17 cellular contexts compared by ENCODE assay signal in the genomic region with DNA sequence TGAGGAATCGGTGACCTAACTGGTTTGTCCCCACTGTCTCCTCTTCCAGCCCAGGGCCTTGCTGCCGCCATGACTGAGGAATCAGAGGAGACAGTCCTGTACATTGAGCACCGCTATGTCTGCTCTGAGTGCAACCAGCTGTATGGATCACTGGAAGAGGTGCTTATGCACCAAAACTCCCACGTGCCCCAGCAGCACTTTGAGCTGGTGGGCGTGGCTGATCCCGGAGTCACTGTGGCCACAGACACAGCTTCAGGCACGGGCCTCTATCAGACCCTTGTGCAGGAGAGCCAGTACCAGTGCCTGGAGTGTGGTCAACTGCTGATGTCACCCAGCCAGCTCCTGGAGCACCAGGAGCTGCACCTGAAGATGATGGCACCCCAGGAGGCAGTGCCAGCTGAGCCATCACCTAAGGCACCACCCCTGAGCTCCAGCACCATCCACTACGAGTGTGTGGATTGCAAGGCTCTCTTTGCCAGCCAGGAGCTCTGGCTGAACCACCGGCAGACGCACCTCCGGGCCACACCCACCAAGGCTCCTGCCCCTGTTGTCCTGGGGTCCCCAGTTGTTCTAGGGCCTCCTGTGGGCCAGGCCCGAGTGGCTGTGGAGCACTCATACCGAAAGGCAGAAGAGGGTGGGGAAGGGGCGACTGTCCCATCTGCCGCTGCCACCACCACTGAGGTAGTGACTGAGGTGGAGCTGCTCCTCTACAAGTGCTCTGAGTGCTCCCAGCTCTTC. TPM values are rescaled to one million over a fixed set of nuclear protein-coding genes. Genes with fewer than 3 reads are reported as not detected.
DNase-seq lines count a peak whose midpoint lies in the region; ATAC-seq and TF ChIP-seq lines count a peak whose summit lies in the region.
"Had no signal": no experiment of that assay in that cellular context is flagged by ENCODE, and none has a peak within 500 bp of the region (broad histone marks: within the 10 kb centered on the region; RNA-seq: fewer than 3 reads in every experiment).

No MANE protein-coding gene starts in this region.

- no peak for TF ChIP-seq CTCF in activated CD8-positive, alpha-beta T cell treated with anti-CD3 and anti-CD28 coated beads for 36 hours (IDR thresholded peaks at IDR 0.05)
- TF ChIP-seq CTCF in PC-9 (conservative IDR thresholded peaks at IDR 0.05) (no peak), progenitor cell of endocrine pancreas (IDR thresholded peaks at IDR 0.05; ENCODE audit: unreplicated experiment) (no peak)

- DNase-seq in activated CD8-positive, alpha-beta T cell treated with anti-CD3 and anti-CD28 coated beads for 36 hours, result no peak
- DNase-seq in activated CD8-positive, alpha-beta T cell treated with anti-CD3 and anti-CD28 coated beads, Interleukin-2, amount 10 ng/mL, durations not matched to agents 7 days and 5 days, result no peak
- DNase-seq in PC-9 (no peak), progenitor cell of endocrine pancreas (ENCODE audit: low spot score, unreplicated experiment) (no peak), NCI-H1105 treated with DMSO at 0.1 percent for 48 hours (lab: John Stamatoyannopoulos, UW) (no peak), sciatic nerve (ENCODE audit: low spot score) (no peak)
- no peak for DNase-seq in effector memory CD8-positive, alpha-beta T cell
- DNase-seq: activated CD4-positive, CD25-positive, alpha-beta regulatory T cell; aorta; dermis blood vessel endothelial cell; GF-D8; mucosa of descending colon; NCI-H187; NCI-H526 treated with DMSO at 0.1 percent for 48 hours had no signal

- peak overlapping the region; percentile 98 for H3K4me3 Mint-ChIP-seq in activated CD8-positive, alpha-beta T cell treated with anti-CD3 and anti-CD28 coated beads for 36 hours
- no peak overlapping the region for H3K4me3 Mint-ChIP-seq in activated CD8-positive, alpha-beta T cell treated with anti-CD3 and anti-CD28 coated beads, Interleukin-2, amount 10 ng/mL, durations not matched to agents 7 days and 5 days
- H3K4me3 Mint-ChIP-seq in effector memory CD8-positive, alpha-beta T cell, result peak overlapping the region; percentile 94 to 98
- H3K4me3 Mint-ChIP-seq in progenitor cell of endocrine pancreas (ENCODE audit: low read depth), result peak overlapping the region; percentile 91

- no peak overlapping the region for H3K27ac Mint-ChIP-seq in activated CD8-positive, alpha-beta T cell treated with anti-CD3 and anti-CD28 coated beads for 36 hours
- H3K27ac Mint-ChIP-seq in activated CD8-positive, alpha-beta T cell treated with anti-CD3 and anti-CD28 coated beads, Interleukin-2, amount 10 ng/mL, durations not matched to agents 7 days and 5 days, result no peak overlapping the region
- H3K27ac Mint-ChIP-seq in effector memory CD8-positive, alpha-beta T cell, result peak overlapping the region; percentile 99 to 100
- H3K27ac Mint-ChIP-seq in progenitor cell of endocrine pancreas, result no peak overlapping the region

- no peaks in the 10 kb centered on the region for H3K9me3 Mint-ChIP-seq in activated CD8-positive, alpha-beta T cell treated with anti-CD3 and anti-CD28 coated beads for 36 hours
- H3K9me3 Mint-ChIP-seq in activated CD8-positive, alpha-beta T cell treated with anti-CD3 and anti-CD28 coated beads, Interleukin-2, amount 10 ng/mL, durations not matched to agents 7 days and 5 days (ENCODE audit: insufficient read depth), result no peaks in the 10 kb centered on the region
- H3K9me3 Mint-ChIP-seq in effector memory CD8-positive, alpha-beta T cell, result peaks cover 0 to 2% of the 10 kb centered on the region in 2 donors
- H3K9me3 Mint-ChIP-seq in progenitor cell of endocrine pancreas (ENCODE audit: low read depth), result no peaks in the 10 kb centered on the region

- POLR2A ChIA-PET in activated CD8-positive, alpha-beta T cell treated with anti-CD3 and anti-CD28 coated beads for 36 hours (lab: Charles Lee), result interaction anchor here (0.9 to 1.0 kb wide), 2 partner anchors 54 to 127 kb away, joined by 3 read pairs; partner anchors contain the start of gene POU2F2
- POLR2A ChIA-PET in activated CD8-positive, alpha-beta T cell treated with anti-CD3 and anti-CD28 coated beads, Interleukin-2, amount 10 ng/mL, durations not matched to agents 7 days and 5 days (lab: Charles Lee), result no interaction called here
- POLR2A ChIA-PET in PC-9 (lab: Charles Lee; ENCODE audit: unreplicated experiment), result interaction anchor here (0.6 kb wide), 1 partner anchor 164 kb away, joined by 5 read pairs; no protein-coding TSS in a partner anchor

- H3K79me2 ChIP-seq in PC-9 (ENCODE audit: low read depth), result peaks cover 63% of the 10 kb centered on the region

- no peak for ATAC-seq in activated CD8-positive, alpha-beta T cell treated with anti-CD3 and anti-CD28 coated beads for 36 hours
- ATAC-seq in activated CD8-positive, alpha-beta T cell treated with anti-CD3 and anti-CD28 coated beads, Interleukin-2, amount 10 ng/mL, durations not matched to agents 7 days and 5 days, result no peak
- ATAC-seq in effector memory CD8-positive, alpha-beta T cell (replicated peaks), result no peak
- no peak for ATAC-seq in sciatic nerve
- no peak for ATAC-seq in activated CD4-positive, CD25-positive, alpha-beta regulatory T cell treated with anti-CD3 and anti-CD28 coated beads, Interleukin-2, amount 50 U/mL, for 24 hours
- ATAC-seq: mucosa of descending colon had no signal

- no peak overlapping the region for H3K4me3 ChIP-seq in PC-9
- H3K4me3 ChIP-seq: esophagus muscularis mucosa, mucosa of descending colon, suprapubic skin had no signal

- intact Hi-C loops in activated CD8-positive, alpha-beta T cell treated with anti-CD3 and anti-CD28 coated beads for 36 hours (cut with micrococcal nuclease), result no loop called here
- intact Hi-C loops in PC-9 (cut with micrococcal nuclease; ENCODE audit: unreplicated experiment) (loop anchor here (5.0 kb wide), 3 partner anchors 46 to 191 kb away; partner anchors contain the start of gene RABAC1), sciatic nerve (cut with DNase I) (no loop called here)

- BruUV-seq in PC-9 (replicated peaks; lab: Mats Ljungman, UMichigan), result no TSS peak

- H3K4me1 ChIP-seq in PC-9 (replicated peaks; ENCODE audit: insufficient read depth), result peaks cover 21% of the 10 kb centered on the region

- no peak overlapping the region for H2AFZ ChIP-seq in PC-9

- no peaks in the 10 kb centered on the region for H3K27me3 ChIP-seq in PC-9 (ENCODE audit: insufficient read depth, low read depth)
- H3K27me3 ChIP-seq: esophagus muscularis mucosa, suprapubic skin had no signal

- no peaks in the 10 kb centered on the region for H3K9me2 ChIP-seq in PC-9 (ENCODE audit: insufficient read depth)

- H4K20me1 ChIP-seq in PC-9 (ENCODE audit: insufficient read depth), result peaks cover 48% of the 10 kb centered on the region

- H3K4me1 Mint-ChIP-seq in activated CD8-positive, alpha-beta T cell treated with anti-CD3 and anti-CD28 coated beads for 36 hours (ENCODE audit: low read depth), result peaks cover 33% of the 10 kb centered on the region
- H3K4me1 Mint-ChIP-seq in activated CD8-positive, alpha-beta T cell treated with anti-CD3 and anti-CD28 coated beads, Interleukin-2, amount 10 ng/mL, durations not matched to agents 7 days and 5 days (ENCODE audit: low read depth), result peaks cover 44% of the 10 kb centered on the region
- peaks cover 38 to 47% of the 10 kb centered on the region in 2 donors for H3K4me1 Mint-ChIP-seq in effector memory CD8-positive, alpha-beta T cell (ENCODE audit: low read depth in 2 of 2)
- peaks cover 30% of the 10 kb centered on the region for H3K4me1 Mint-ChIP-seq in progenitor cell of endocrine pancreas (ENCODE audit: low read depth)

- H3K27ac ChIP-seq in PC-9, result no peak overlapping the region
- H3K27ac ChIP-seq: suprapubic skin had no signal

- CTCF ChIA-PET in activated CD8-positive, alpha-beta T cell treated with anti-CD3 and anti-CD28 coated beads for 36 hours (lab: Charles Lee), result interaction anchor here (0.8 to 1.0 kb wide), 2 partner anchors 29 to 362 kb away, joined by 3 read pairs; no protein-coding TSS in a partner anchor
- CTCF ChIA-PET in activated CD8-positive, alpha-beta T cell treated with anti-CD3 and anti-CD28 coated beads, Interleukin-2, amount 10 ng/mL, durations not matched to agents 7 days and 5 days (lab: Charles Lee), result no interaction called here
- CTCF ChIA-PET in PC-9 (lab: Charles Lee), result interaction anchor here (0.6 kb wide), 2 partner anchors 36 to 179 kb away, joined by 5 to 11 read pairs; no protein-coding TSS in a partner anchor

- H3F3A ChIP-seq in PC-9 (ENCODE audit: insufficient read depth, low read depth), result peaks cover 17% of the 10 kb centered on the region

- no peaks in the 10 kb centered on the region for H3K27me3 Mint-ChIP-seq in activated CD8-positive, alpha-beta T cell treated with anti-CD3 and anti-CD28 coated beads for 36 hours
- H3K27me3 Mint-ChIP-seq in activated CD8-positive, alpha-beta T cell treated with anti-CD3 and anti-CD28 coated beads, Interleukin-2, amount 10 ng/mL, durations not matched to agents 7 days and 5 days (ENCODE audit: low read depth), result no peaks in the 10 kb centered on the region
- no peaks in the 10 kb centered on the region for H3K27me3 Mint-ChIP-seq in effector memory CD8-positive, alpha-beta T cell
- H3K27me3 Mint-ChIP-seq in progenitor cell of endocrine pancreas, result no peaks in the 10 kb centered on the region

- peak overlapping the region; percentile 97; the same call in 1 of the 2 replicates for H3K4me2 ChIP-seq in PC-9

- peaks cover 6% of the 10 kb centered on the region; the same call in 1 of the 2 replicates for H3K36me3 ChIP-seq in PC-9 (ENCODE audit: low read depth)

- H3K9me3 ChIP-seq in PC-9 (ENCODE audit: insufficient read depth, low read depth), result no peaks in the 10 kb centered on the region
- H3K9me3 ChIP-seq: esophagus muscularis mucosa, mucosa of descending colon, suprapubic skin had no signal

- H3K36me3 Mint-ChIP-seq in activated CD8-positive, alpha-beta T cell treated with anti-CD3 and anti-CD28 coated beads for 36 hours (ENCODE audit: low read depth), result peaks cover 35% of the 10 kb centered on the region
- H3K36me3 Mint-ChIP-seq in activated CD8-positive, alpha-beta T cell treated with anti-CD3 and anti-CD28 coated beads, Interleukin-2, amount 10 ng/mL, durations not matched to agents 7 days and 5 days (ENCODE audit: low read depth), result peaks cover 42% of the 10 kb centered on the region
- H3K36me3 Mint-ChIP-seq in effector memory CD8-positive, alpha-beta T cell (ENCODE audit: insufficient read depth), result peaks cover 53% of the 10 kb centered on the region
- peaks cover 11% of the 10 kb centered on the region for H3K36me3 Mint-ChIP-seq in progenitor cell of endocrine pancreas (ENCODE audit: insufficient read depth)

RNA-seq across cellular contexts. Expression of gene ZNF574, which starts 2.7 kb away (rescaled TPM):
- total RNA-seq in activated CD8-positive, alpha-beta T cell treated with anti-CD3 and anti-CD28 coated beads for 36 hours, result 10 to 100 TPM; 12.4 to 12.8 TPM
- 10 to 100 TPM; 14.0 to 14.3 TPM for total RNA-seq in activated CD8-positive, alpha-beta T cell treated with anti-CD3 and anti-CD28 coated beads, Interleukin-2, amount 10 ng/mL, durations not matched to agents 7 days and 5 days
- total RNA-seq in PC-9 (2021), result 19.4 and 21.6 TPM in 2 replicates
- 19.3 and 22.5 TPM in 2 replicates for total RNA-seq in progenitor cell of endocrine pancreas
- total RNA-seq in sciatic nerve, result 13.2 TPM

RNA-seq across cellular contexts. Expression of gene GRIK5, which starts 8.7 kb away (rescaled TPM):
- under 1 TPM; 0.63 to 0.95 TPM for total RNA-seq in activated CD8-positive, alpha-beta T cell treated with anti-CD3 and anti-CD28 coated beads for 36 hours
- under 1 TPM; 0.37 to 0.73 TPM for total RNA-seq in activated CD8-positive, alpha-beta T cell treated with anti-CD3 and anti-CD28 coated beads, Interleukin-2, amount 10 ng/mL, durations not matched to agents 7 days and 5 days
- total RNA-seq in PC-9 (2021) (0.96 and 1.1 TPM in 2 replicates), progenitor cell of endocrine pancreas (10.7 and 11.6 TPM in 2 replicates), sciatic nerve (9.2 TPM)

RNA-seq across cellular contexts. Expression of gene POU2F2, which starts 53.5 kb away (rescaled TPM):
- 10 to 100 TPM; 37.7 to 40.7 TPM for total RNA-seq in activated CD8-positive, alpha-beta T cell treated with anti-CD3 and anti-CD28 coated beads for 36 hours
- 10 to 100 TPM; 15.7 to 16.3 TPM for total RNA-seq in activated CD8-positive, alpha-beta T cell treated with anti-CD3 and anti-CD28 coated beads, Interleukin-2, amount 10 ng/mL, durations not matched to agents 7 days and 5 days
- total RNA-seq in PC-9 (2021) (2.9 and 3.5 TPM in 2 replicates), progenitor cell of endocrine pancreas (0.89 and 1.6 TPM in 2 replicates), sciatic nerve (5.6 TPM)

Comparison
In these comparisons a context has a peak if more than half of its experiments do, and no peak if none do; other contexts are left out.
1. H3K27ac Mint-ChIP-seq: peak in effector memory CD8-positive, alpha-beta T cell (2 of 2); none in activated CD8-positive, alpha-beta T cell treated with anti-CD3 and anti-CD28 coated beads for 36 hours (single experiment), activated CD8-positive, alpha-beta T cell treated with anti-CD3 and anti-CD28 coated beads, Interleukin-2, amount 10 ng/mL, durations not matched to agents 7 days and 5 days (single experiment) and progenitor cell of endocrine pancreas (single experiment).